Comparison of ENCODE assay signal across 36 cellular contexts in genomic region chr5:109597893-109598292, GRCh38.
"Had no signal": no experiment of that assay in that cellular context is flagged by ENCODE, and none has a peak within 500 bp of the region (broad histone marks: within the 10 kb centered on the region; RNA-seq: fewer than 3 reads in every experiment).

No MANE protein-coding gene starts in this region.

- H3K36me3 ChIP-seq: ascending aorta, cardiac muscle cell had no signal

- H3K4me1 Mint-ChIP-seq: activated B cell treated with CpG ODN at 0.5 μM for 24 hours; activated CD4-positive, alpha-beta T cell treated with anti-CD3 and anti-CD28 coated beads, Interleukin-2, amount 10 ng/mL, durations not matched to agents 24 days and 14 days; activated naive CD8-positive, alpha-beta T cell treated with anti-CD3 and anti-CD28 coated beads, Interleukin-2, amount 50 U/mL, for 24 hours; activated T-helper 17 cell treated with anti-CD3 and anti-CD28 coated beads, Interleukin-2, amount 50 U/mL, for 72 hours; brain; central memory CD8-positive, alpha-beta T cell had no signal

- H3K9me3 ChIP-seq: ascending aorta had no signal

- H3K4me1 ChIP-seq: ascending aorta had no signal

- H3K27ac Mint-ChIP-seq: activated B cell treated with CpG ODN at 0.5 μM for 24 hours; activated CD4-positive, alpha-beta memory T cell treated with anti-CD3 and anti-CD28 coated beads for 36 hours; activated CD4-positive, alpha-beta T cell treated with anti-CD3 and anti-CD28 coated beads, Interleukin-2, amount 10 ng/mL, durations not matched to agents 24 days and 14 days; activated CD8-positive, alpha-beta T cell treated with anti-CD3 and anti-CD28 coated beads for 36 hours; activated naive CD4-positive, alpha-beta T cell treated with anti-CD3 and anti-CD28 coated beads, Interleukin-2, amount 10 ng/mL, durations not matched to agents 7 days and 5 days; activated naive CD4-positive, alpha-beta T cell treated with anti-CD3 and anti-CD28 coated beads, Interleukin-2, amount 50 U/mL, for 24 hours; activated naive CD8-positive, alpha-beta T cell; activated naive CD8-positive, alpha-beta T cell treated with anti-CD3 and anti-CD28 coated beads, Interleukin-2, amount 10 ng/mL, durations not matched to agents 7 days and 5 days; activated naive CD8-positive, alpha-beta T cell treated with anti-CD3 and anti-CD28 coated beads, Interleukin-2, amount 50 U/mL, for 24 hours; activated T-cell treated with anti-CD3 and anti-CD28 coated beads, Interleukin-2, amount 50 U/mL, for 72 hours; activated T-helper 1 cell treated with anti-CD3 and anti-CD28 coated beads, Interleukin-12 subunit alpha, Interleukin-12 subunit beta, Interleukin-2, Interleukin-4 antibody, amounts not matched to agents 30 ng/mL and 10 ng/mL and 1 ng/mL, durations not matched to agents 14 hours and 24 hours and 36 hours; activated T-helper 17 cell treated with anti-CD3 and anti-CD28 coated beads, Interleukin-2, amount 50 U/mL, for 72 hours; brain; T-helper 1 cell treated with Interleukin-12 subunit alpha and Interleukin-12 subunit beta and Interleukin-4 antibody, amounts not matched to agents 30 μg/mL and 1 μg/mL, for 36 hours; T-helper 2 cell treated with Interferon-gamma antibody and Interleukin-4, amounts not matched to agents 5 μg/mL and 100 μg/mL, for 36 hours had no signal

- DNase-seq: activated B cell treated with CpG ODN at 0.5 μM for 24 hours; activated CD4-positive, alpha-beta memory T cell treated with anti-CD3 and anti-CD28 coated beads for 36 hours; activated CD4-positive, alpha-beta T cell treated with anti-CD3 and anti-CD28 coated beads for 4 hours; activated CD4-positive, alpha-beta T cell treated with anti-CD3 and anti-CD28 coated beads, Interleukin-2, amount 10 ng/mL, durations not matched to agents 24 days and 14 days; activated CD4-positive, alpha-beta T cell treated with anti-CD3 and anti-CD28 coated beads, Interleukin-2, amount 50 U/mL, for 1 hour; activated CD4-positive, alpha-beta T cell treated with anti-CD3 and anti-CD28 coated beads, Interleukin-2, amount 50 U/mL, for 4 hours; activated CD4-positive, CD25-positive, alpha-beta regulatory T cell treated with anti-CD3 and anti-CD28 coated beads, Interleukin-2, amount 50 U/mL, for 72 hours; activated CD8-positive, alpha-beta memory T cell treated with anti-CD3 and anti-CD28 coated beads, Interleukin-2, amount 50 U/mL, for 4 hours; activated CD8-positive, alpha-beta T cell treated with anti-CD3 and anti-CD28 coated beads for 36 hours; activated effector memory CD4-positive, alpha-beta T cell treated with anti-CD3 and anti-CD28 coated beads, Interleukin-2, amount 50 U/mL, for 16 hours; activated naive CD4-positive, alpha-beta T cell treated with anti-CD3 and anti-CD28 coated beads, Interleukin-2, amount 10 ng/mL, durations not matched to agents 7 days and 5 days; activated naive CD4-positive, alpha-beta T cell treated with Interleukin-2 at 50 U/mL for 16 hours; activated naive CD8-positive, alpha-beta T cell treated with anti-CD3 and anti-CD28 coated beads, Interleukin-2, amount 10 ng/mL, durations not matched to agents 7 days and 5 days; activated naive CD8-positive, alpha-beta T cell treated with anti-CD3 and anti-CD28 coated beads, Interleukin-2, amount 50 U/mL, for 24 hours; activated T-cell treated with anti-CD3 and anti-CD28 coated beads for 4 hours; activated T-cell treated with anti-CD3 and anti-CD28 coated beads, Interleukin-2, amount 50 U/mL, for 1 hour; activated T-cell treated with anti-CD3 and anti-CD28 coated beads, Interleukin-2, amount 50 U/mL, for 4 hours; activated T-cell treated with anti-CD3 and anti-CD28 coated beads, Interleukin-2, amount 50 U/mL, for 72 hours; amygdala; anterior cingulate cortex; caudate nucleus; cerebellar nuclear complex; T-helper 1 cell; T-helper 2 cell; T-helper 9 cell had no signal

- H3K36me3 Mint-ChIP-seq: activated CD4-positive, alpha-beta memory T cell treated with anti-CD3 and anti-CD28 coated beads for 36 hours; activated naive CD4-positive, alpha-beta T cell treated with anti-CD3 and anti-CD28 coated beads, Interleukin-2, amount 10 ng/mL, durations not matched to agents 7 days and 5 days; activated naive CD4-positive, alpha-beta T cell treated with anti-CD3 and anti-CD28 coated beads, Interleukin-2, amount 50 U/mL, for 24 hours; activated naive CD8-positive, alpha-beta T cell; activated naive CD8-positive, alpha-beta T cell treated with anti-CD3 and anti-CD28 coated beads, Interleukin-2, amount 10 ng/mL, durations not matched to agents 7 days and 5 days; brain had no signal

- H3K27me3 Mint-ChIP-seq: activated CD4-positive, alpha-beta T cell treated with anti-CD3 and anti-CD28 coated beads, Interleukin-2, amount 10 ng/mL, durations not matched to agents 24 days and 14 days; activated CD8-positive, alpha-beta T cell treated with anti-CD3 and anti-CD28 coated beads for 36 hours; activated naive CD4-positive, alpha-beta T cell treated with anti-CD3 and anti-CD28 coated beads, Interleukin-2, amount 10 ng/mL, durations not matched to agents 7 days and 5 days; activated naive CD4-positive, alpha-beta T cell treated with anti-CD3 and anti-CD28 coated beads, Interleukin-2, amount 50 U/mL, for 24 hours; activated naive CD8-positive, alpha-beta T cell treated with anti-CD3 and anti-CD28 coated beads, Interleukin-2, amount 10 ng/mL, durations not matched to agents 7 days and 5 days; activated naive CD8-positive, alpha-beta T cell treated with anti-CD3 and anti-CD28 coated beads, Interleukin-2, amount 50 U/mL, for 24 hours; brain had no signal

- H3K27me3 ChIP-seq: ascending aorta, cardiac muscle cell had no signal

- H3K4me3 Mint-ChIP-seq: activated B cell treated with CpG ODN at 0.5 μM for 24 hours; activated CD4-positive, alpha-beta memory T cell treated with anti-CD3 and anti-CD28 coated beads for 36 hours; activated CD4-positive, alpha-beta T cell treated with anti-CD3 and anti-CD28 coated beads, Interleukin-2, amount 10 ng/mL, durations not matched to agents 24 days and 14 days; activated CD8-positive, alpha-beta T cell treated with anti-CD3 and anti-CD28 coated beads for 36 hours; activated naive CD4-positive, alpha-beta T cell treated with anti-CD3 and anti-CD28 coated beads, Interleukin-2, amount 10 ng/mL, durations not matched to agents 7 days and 5 days; activated naive CD4-positive, alpha-beta T cell treated with anti-CD3 and anti-CD28 coated beads, Interleukin-2, amount 50 U/mL, for 24 hours; activated naive CD8-positive, alpha-beta T cell; activated naive CD8-positive, alpha-beta T cell treated with anti-CD3 and anti-CD28 coated beads, Interleukin-2, amount 10 ng/mL, durations not matched to agents 7 days and 5 days; activated naive CD8-positive, alpha-beta T cell treated with anti-CD3 and anti-CD28 coated beads, Interleukin-2, amount 50 U/mL, for 24 hours; activated T-cell treated with anti-CD3 and anti-CD28 coated beads, Interleukin-2, amount 50 U/mL, for 4 hours; activated T-cell treated with anti-CD3 and anti-CD28 coated beads, Interleukin-2, amount 50 U/mL, for 72 hours; activated T-helper 1 cell treated with anti-CD3 and anti-CD28 coated beads, Interleukin-12 subunit alpha, Interleukin-12 subunit beta, Interleukin-2, Interleukin-4 antibody, amounts not matched to agents 30 ng/mL and 10 ng/mL and 1 ng/mL, durations not matched to agents 14 hours and 24 hours and 36 hours; activated T-helper 17 cell treated with anti-CD3 and anti-CD28 coated beads, Interleukin-2, amount 50 U/mL, for 72 hours; brain; central memory CD8-positive, alpha-beta T cell; T-helper 1 cell treated with Interleukin-12 subunit alpha and Interleukin-12 subunit beta and Interleukin-4 antibody, amounts not matched to agents 30 μg/mL and 1 μg/mL, for 36 hours; T-helper 2 cell treated with Interferon-gamma antibody and Interleukin-4, amounts not matched to agents 5 μg/mL and 100 μg/mL, for 36 hours had no signal

- H3K9me3 Mint-ChIP-seq: activated B cell treated with CpG ODN at 0.5 μM for 24 hours; activated CD4-positive, alpha-beta memory T cell treated with anti-CD3 and anti-CD28 coated beads for 36 hours; activated CD4-positive, alpha-beta T cell treated with anti-CD3 and anti-CD28 coated beads, Interleukin-2, amount 10 ng/mL, durations not matched to agents 24 days and 14 days; activated CD8-positive, alpha-beta T cell treated with anti-CD3 and anti-CD28 coated beads for 36 hours; activated naive CD4-positive, alpha-beta T cell treated with anti-CD3 and anti-CD28 coated beads, Interleukin-2, amount 10 ng/mL, durations not matched to agents 7 days and 5 days; activated naive CD4-positive, alpha-beta T cell treated with anti-CD3 and anti-CD28 coated beads, Interleukin-2, amount 50 U/mL, for 24 hours; activated naive CD8-positive, alpha-beta T cell treated with anti-CD3 and anti-CD28 coated beads, Interleukin-2, amount 10 ng/mL, durations not matched to agents 7 days and 5 days; activated naive CD8-positive, alpha-beta T cell treated with anti-CD3 and anti-CD28 coated beads, Interleukin-2, amount 50 U/mL, for 24 hours; activated T-cell treated with anti-CD3 and anti-CD28 coated beads, Interleukin-2, amount 50 U/mL, for 4 hours; activated T-cell treated with anti-CD3 and anti-CD28 coated beads, Interleukin-2, amount 50 U/mL, for 72 hours; activated T-helper 1 cell treated with anti-CD3 and anti-CD28 coated beads, Interleukin-12 subunit alpha, Interleukin-12 subunit beta, Interleukin-2, Interleukin-4 antibody, amounts not matched to agents 30 ng/mL and 10 ng/mL and 1 ng/mL, durations not matched to agents 14 hours and 24 hours and 36 hours; activated T-helper 17 cell treated with anti-CD3 and anti-CD28 coated beads, Interleukin-2, amount 50 U/mL, for 72 hours; brain; central memory CD8-positive, alpha-beta T cell; T-helper 1 cell treated with Interleukin-12 subunit alpha and Interleukin-12 subunit beta and Interleukin-4 antibody, amounts not matched to agents 30 μg/mL and 1 μg/mL, for 36 hours; T-helper 2 cell treated with Interferon-gamma antibody and Interleukin-4, amounts not matched to agents 5 μg/mL and 100 μg/mL, for 36 hours had no signal

- H3K4me3 ChIP-seq: ascending aorta, cardiac muscle cell had no signal

- ATAC-seq: activated CD8-positive, alpha-beta T cell treated with anti-CD3 and anti-CD28 coated beads for 36 hours; activated T-cell treated with anti-CD3 and anti-CD28 coated beads, Interleukin-2, amount 50 U/mL, for 4 hours; activated T-cell treated with anti-CD3 and anti-CD28 coated beads, Interleukin-2, amount 50 U/mL, for 72 hours; activated T-helper 17 cell treated with anti-CD3 and anti-CD28 coated beads, Interleukin-2, amount 50 U/mL, for 72 hours had no signal

- H3K27ac ChIP-seq: ascending aorta, cardiac muscle cell, VCaP had no signal
